Comparison of ENCODE assay signal across 1 cellular context in genomic region chr16:672371-672770, GRCh38.
TF ChIP-seq lines count a peak whose summit lies in the region.

No MANE protein-coding gene starts in this region.

TF ChIP-seq in GM12878, 131 proteins besides CTCF, POLR2A, EP300 and RAD21:
- TF ChIP-seq SMC3 (IDR thresholded peaks at IDR 0.05; ENCODE audit: borderline replicate concordance, low read length) (no peak), SMAD1 (IDR thresholded peaks at IDR 0.05; ENCODE audit: low read depth, partially characterized antibody) (no peak)
